In genomic region chr12:28543021-28543890, GRCh38 we compare ENCODE assay signal across 13 cellular contexts.
DNase-seq lines count a peak whose midpoint lies in the region; ATAC-seq and FAIRE-seq lines count a peak whose summit lies in the region.
"Had no signal": no experiment of that assay in that cellular context is flagged by ENCODE, and none has a peak within 500 bp of the region (broad histone marks: within the 10 kb centered on the region; RNA-seq: fewer than 3 reads in every experiment).

No MANE protein-coding gene starts in this region.

- DNase-seq in activated CD4-positive, alpha-beta T cell treated with anti-CD3 and anti-CD28 coated beads for 36 hours, result no peak
- no peak for DNase-seq in activated CD4-positive, alpha-beta T cell treated with anti-CD3 and anti-CD28 coated beads for 48 hours
- DNase-seq in NCI-H82 treated with DMSO at 0.1 percent for 48 hours (lab: John Stamatoyannopoulos, UW; ENCODE audit: unreplicated experiment) (peak; percentile 54), frontal cortex (ENCODE audit: low spot score in 2 of 2) (no peak), Kasumi-1 (lab: John Stamatoyannopoulos, UW) (no peak), HTR-8/SVneo (ENCODE audit: insufficient read length, low spot score) (no peak)
- peak; percentile 60 for DNase-seq in natural killer cell treated with Interleukin-12 subunit alpha and Interleukin-12 subunit beta and Interleukin-15 and Interleukin-18, amount 100 ng/mL, for 72 hours (ENCODE audit: low spot score)
- DNase-seq: activated B cell treated with CpG ODN at 0.5 μM for 24 hours; amygdala; GDM1; stimulated activated CD4-positive, alpha-beta T cell treated with anti-CD3 and anti-CD28 coated beads, Interleukin-2, amount 100 ng/mL, for 24 hours; testis had no signal

- ATAC-seq in activated CD4-positive, alpha-beta T cell treated with anti-CD3 and anti-CD28 coated beads for 36 hours, result no peak
- ATAC-seq in HG02571 (IDR thresholded peaks at IDR 0.05; ENCODE audit: unreplicated experiment), result peak; percentile 83
- peak; percentile 82 to 91 for ATAC-seq in natural killer cell treated with Interleukin-12 subunit alpha and Interleukin-12 subunit beta and Interleukin-15 and Interleukin-18, amount 100 ng/mL, for 72 hours

- peaks cover 11% of the 10 kb centered on the region for H3K4me1 Mint-ChIP-seq in activated CD4-positive, alpha-beta T cell treated with anti-CD3 and anti-CD28 coated beads for 36 hours
- H3K4me1 Mint-ChIP-seq in natural killer cell treated with Interleukin-12 subunit alpha and Interleukin-12 subunit beta and Interleukin-15 and Interleukin-18, amount 100 ng/mL, for 72 hours (ENCODE audit: low read depth in 2 of 2), result peaks cover 21 to 25% of the 10 kb centered on the region in 2 donors
- H3K4me1 Mint-ChIP-seq: activated B cell treated with CpG ODN at 0.5 μM for 24 hours had no signal

- CTCF ChIA-PET in activated CD4-positive, alpha-beta T cell treated with anti-CD3 and anti-CD28 coated beads for 36 hours (lab: Charles Lee), result no interaction called here

- H3K4me3 Mint-ChIP-seq in activated CD4-positive, alpha-beta T cell treated with anti-CD3 and anti-CD28 coated beads for 36 hours, result no peak overlapping the region
- peak overlapping the region; percentile 80 for H3K4me3 Mint-ChIP-seq in natural killer cell treated with Interleukin-12 subunit alpha and Interleukin-12 subunit beta and Interleukin-15 and Interleukin-18, amount 100 ng/mL, for 72 hours
- H3K4me3 Mint-ChIP-seq: activated B cell treated with CpG ODN at 0.5 μM for 24 hours had no signal

- no peak for FAIRE-seq in frontal cortex (lab: Jason Lieb, UNC)
- FAIRE-seq in HTR-8/SVneo (lab: Jason Lieb, UNC), result no peak

- no peaks in the 10 kb centered on the region for H3K27me3 Mint-ChIP-seq in activated CD4-positive, alpha-beta T cell treated with anti-CD3 and anti-CD28 coated beads for 36 hours
- H3K27me3 Mint-ChIP-seq in natural killer cell treated with Interleukin-12 subunit alpha and Interleukin-12 subunit beta and Interleukin-15 and Interleukin-18, amount 100 ng/mL, for 72 hours, result no peaks in the 10 kb centered on the region
- H3K27me3 Mint-ChIP-seq: activated B cell treated with CpG ODN at 0.5 μM for 24 hours had no signal

- POLR2A ChIA-PET in activated CD4-positive, alpha-beta T cell treated with anti-CD3 and anti-CD28 coated beads for 36 hours (lab: Charles Lee), result no interaction called here

- H3K27ac Mint-ChIP-seq in activated CD4-positive, alpha-beta T cell treated with anti-CD3 and anti-CD28 coated beads for 36 hours, result peak overlapping the region; percentile 20
- peak overlapping the region; percentile 87 to 91 for H3K27ac Mint-ChIP-seq in natural killer cell treated with Interleukin-12 subunit alpha and Interleukin-12 subunit beta and Interleukin-15 and Interleukin-18, amount 100 ng/mL, for 72 hours
- H3K27ac Mint-ChIP-seq: activated B cell treated with CpG ODN at 0.5 μM for 24 hours had no signal

- intact Hi-C loops in activated CD4-positive, alpha-beta T cell treated with anti-CD3 and anti-CD28 coated beads for 36 hours (cut with DNase I, micrococcal nuclease), result no loop called here

- H3K36me3 Mint-ChIP-seq in activated CD4-positive, alpha-beta T cell treated with anti-CD3 and anti-CD28 coated beads for 36 hours (ENCODE audit: low read depth), result peaks cover 7% of the 10 kb centered on the region
- H3K36me3 Mint-ChIP-seq in natural killer cell treated with Interleukin-12 subunit alpha and Interleukin-12 subunit beta and Interleukin-15 and Interleukin-18, amount 100 ng/mL, for 72 hours, result peaks cover 14% of the 10 kb centered on the region

- no peaks in the 10 kb centered on the region for H3K9me3 Mint-ChIP-seq in activated CD4-positive, alpha-beta T cell treated with anti-CD3 and anti-CD28 coated beads for 36 hours (ENCODE audit: low read depth)
- H3K9me3 Mint-ChIP-seq in natural killer cell treated with Interleukin-12 subunit alpha and Interleukin-12 subunit beta and Interleukin-15 and Interleukin-18, amount 100 ng/mL, for 72 hours, result peaks cover 9% of the 10 kb centered on the region
- H3K9me3 Mint-ChIP-seq: activated B cell treated with CpG ODN at 0.5 μM for 24 hours had no signal

Comparison
In these comparisons a context has a peak if more than half of its experiments do, and no peak if none do; other contexts are left out.
1. DNase-seq: peak in NCI-H82 treated with DMSO at 0.1 percent for 48 hours (single experiment) and natural killer cell treated with Interleukin-12 subunit alpha and Interleukin-12 subunit beta and Interleukin-15 and Interleukin-18, amount 100 ng/mL, for 72 hours (single experiment); none in activated CD4-positive, alpha-beta T cell treated with anti-CD3 and anti-CD28 coated beads for 36 hours (single experiment), activated CD4-positive, alpha-beta T cell treated with anti-CD3 and anti-CD28 coated beads for 48 hours (single experiment), frontal cortex (0 of 2), Kasumi-1 (0 of 2) and HTR-8/SVneo (single experiment).